In the genomic region with DNA sequence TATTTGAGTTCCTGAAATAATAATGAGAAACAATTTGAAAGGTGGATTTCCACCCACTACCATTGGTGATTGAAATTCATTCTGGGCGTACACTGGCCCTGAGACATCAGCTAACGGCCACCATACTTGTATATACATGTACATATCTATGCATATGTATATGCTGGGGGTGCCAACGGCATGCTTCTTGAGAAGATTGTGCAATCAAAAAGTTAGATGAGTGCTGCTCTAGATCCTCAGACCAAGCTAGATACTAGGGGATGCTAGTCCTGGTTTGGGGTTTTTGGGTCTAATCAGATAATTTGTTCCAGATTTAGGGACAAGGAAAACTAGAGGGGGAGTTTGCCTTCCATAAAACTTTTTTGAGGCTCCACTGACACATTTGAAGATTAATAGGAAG, we compare ENCODE assay signal across 15 cellular contexts. TPM values are rescaled to one million over a fixed set of nuclear protein-coding genes. Genes with fewer than 3 reads are reported as not detected.
DNase-seq lines count a peak whose midpoint lies in the region; ATAC-seq, FAIRE-seq and TF ChIP-seq lines count a peak whose summit lies in the region.
"Had no signal": no experiment of that assay in that cellular context is flagged by ENCODE, and none has a peak within 500 bp of the region (broad histone marks: within the 10 kb centered on the region; RNA-seq: fewer than 3 reads in every experiment).

No MANE protein-coding gene starts in this region.

- H3K79me1 ChIP-seq in IMR-90 (ENCODE audit: low read depth in 1 of 2, low read length in 2 of 2) (no peaks in the 10 kb centered on the region), H1 (ENCODE audit: low read depth, low read length) (no peaks in the 10 kb centered on the region)

- POLR2A ChIA-PET in IMR-90 (lab: Charles Lee; ENCODE audit: unreplicated experiment) (no interaction called here), H1 (lab: Charles Lee; ENCODE audit: partially characterized antibody) (interaction anchor here (1.4 kb wide), 1 partner anchor 76 kb away, joined by 3 read pairs; no protein-coding TSS in a partner anchor)

- H2BK5ac ChIP-seq in IMR-90 (ENCODE audit: low read depth, low read length, poor library complexity, severe bottlenecking) = no peak overlapping the region
- H2BK5ac ChIP-seq in H1 (ENCODE audit: low read depth, low read length) = no peak overlapping the region

- peaks cover 10% of the 10 kb centered on the region; the same call in 1 of the 2 replicates for H3K9me1 ChIP-seq in IMR-90 (ENCODE audit: insufficient read depth, low read length)

- H4K20me1 ChIP-seq in IMR-90 (ENCODE audit: insufficient read depth, low read length) (no peaks in the 10 kb centered on the region), H1 (replicated peaks in 1 of 2; ENCODE audit: control insufficient read depth in 1 of 2, insufficient read depth in 2 of 2, low read length in 2 of 2) (no peaks in the 10 kb centered on the region)
- H4K20me1 ChIP-seq: BLaER1 treated with 17β-estradiol and CSF1 and Interleukin-3, amounts not matched to agents 10 nM and 100 nM had no signal

- H2BK120ac ChIP-seq in IMR-90 (ENCODE audit: low read depth, low read length) (no peak overlapping the region), H1 (replicated peaks; ENCODE audit: low read depth, low read length) (no peak overlapping the region)

- intact Hi-C loops in IMR-90 (cut with micrococcal nuclease) = no loop called here
- intact Hi-C loops in esophagus squamous epithelium (cut with DNase I) = no loop called here

- TF ChIP-seq POLR2A in IMR-90 (IDR thresholded peaks at IDR 0.05; ENCODE audit: low read depth, low read length) (no peak), H1 (IDR thresholded peaks at IDR 0.05; ENCODE audit: control extremely low read depth in 1 of 2, low read depth in 2 of 2, low read length in 2 of 2) (no peak), esophagus squamous epithelium (IDR thresholded peaks at IDR 0.05) (no peak)

- H3K9me3 ChIP-seq in IMR-90 (ENCODE audit: control insufficient read depth, insufficient read depth, low read length) = no peaks in the 10 kb centered on the region
- no peaks in the 10 kb centered on the region for H3K9me3 ChIP-seq in H1 (ENCODE audit: insufficient read depth in 2 of 2, low read depth in 1 of 2, low read length in 1 of 2)
- H3K9me3 ChIP-seq in esophagus squamous epithelium = no peaks in the 10 kb centered on the region
- H3K9me3 ChIP-seq: BLaER1 treated with 17β-estradiol and CSF1 and Interleukin-3, amounts not matched to agents 10 nM and 100 nM; HAP-1 had no signal

- peaks cover 3% of the 10 kb centered on the region; the same call in 1 of the 2 replicates for H3K23me2 ChIP-seq in H1 (ENCODE audit: low read depth, low read length)

- dilution Hi-C loops in IMR-90 (cut with HindIII; ENCODE audit: low sequenced_read_pairs, unreplicated experiment) = no loop called here

- H4K91ac ChIP-seq in IMR-90 (ENCODE audit: insufficient read depth, low read depth, low read length) (no peak overlapping the region), H1 (replicated peaks; ENCODE audit: insufficient read length, low read length) (no peak overlapping the region)

- no peaks in the 10 kb centered on the region for H3K36me3 ChIP-seq in IMR-90 (ENCODE audit: control insufficient read depth, insufficient read depth, low read length)
- H3K36me3 ChIP-seq in H1 (ENCODE audit: control insufficient read depth in 2 of 4, insufficient read depth in 4 of 4, low read length in 3 of 4) = no peaks in the 10 kb centered on the region
- peaks cover 0 to 6% (median 0%) of the 10 kb centered on the region in 3 donors for H3K36me3 ChIP-seq in esophagus squamous epithelium
- H3K36me3 ChIP-seq: BLaER1 treated with 17β-estradiol and CSF1 and Interleukin-3, amounts not matched to agents 10 nM and 100 nM; HAP-1 had no signal

- H2AK5ac ChIP-seq in IMR-90 (ENCODE audit: low read depth, low read length) = no peak overlapping the region
- no peak overlapping the region for H2AK5ac ChIP-seq in H1 (ENCODE audit: low read depth, low read length)

- no peak overlapping the region for H2AFZ ChIP-seq in IMR-90 (replicated peaks; ENCODE audit: low read length, poor library complexity)
- no peak overlapping the region for H2AFZ ChIP-seq in H1 (ENCODE audit: low read length)

- H3K4ac ChIP-seq in IMR-90 (ENCODE audit: low read depth, low read length) = no peak overlapping the region
- no peak overlapping the region for H3K4ac ChIP-seq in H1 (replicated peaks; ENCODE audit: insufficient read length, low read depth, low read length)

- no CpG with 5 or more reads among the region's 3 CpGs for WGBS in IMR-90 (ENCODE audit: extremely low coverage in 2 of 2, insufficient read length in 1 of 2), 2 experiments
- 90% methylated on average over 3 of the region's 3 CpGs; no CpG with 5 or more reads in 1 of the 2 experiments for WGBS in H1 (ENCODE audit: extremely low coverage in 1 of 2, insufficient coverage in 1 of 2, insufficient read length in 1 of 2, insufficient replicate concordance in 2 of 2, low coverage in 1 of 2, low lambda C conversion rate in 2 of 2, missing lambda C conversion rate in 1 of 2), 2 experiments
- WGBS in esophagus squamous epithelium, 2 donors = 38 to 66% methylated on average over 3 of the region's 3 CpGs

- TF ChIP-seq EP300 in H1 (IDR thresholded peaks at IDR 0.05; ENCODE audit: borderline replicate concordance in 1 of 2, low read depth in 2 of 2, low read length in 2 of 2) = no peak

- H2AK9ac ChIP-seq in IMR-90 (replicated peaks; ENCODE audit: low read depth, low read length, poor library complexity) = no peak overlapping the region

- no peak overlapping the region for H4K5ac ChIP-seq in IMR-90 (ENCODE audit: low read depth, low read length)
- H4K5ac ChIP-seq in H1 (ENCODE audit: insufficient read length, low read depth, low read length) = no peak overlapping the region

- no peak overlapping the region for H2BK20ac ChIP-seq in IMR-90 (ENCODE audit: low read depth, low read length)
- H2BK20ac ChIP-seq in H1 (ENCODE audit: low read length) = no peak overlapping the region

- no peak for TF ChIP-seq RAD21 in IMR-90 (IDR thresholded peaks at IDR 0.05; ENCODE audit: low read length)
- no peak for TF ChIP-seq RAD21 in H1 (IDR thresholded peaks at IDR 0.05 in 1 of 2, conservative IDR thresholded peaks at IDR 0.05 in 1 of 2; ENCODE audit: low read depth in 2 of 2, low read length in 2 of 2)

- no peak overlapping the region for H2BK12ac ChIP-seq in H1 (ENCODE audit: low read depth, low read length)

- TF ChIP-seq CTCF in IMR-90 (conservative IDR thresholded peaks at IDR 0.05; ENCODE audit: low read depth, low read length) = no peak
- TF ChIP-seq CTCF in H1 (IDR thresholded peaks at IDR 0.05; ENCODE audit: control extremely low read depth in 1 of 3, insufficient read depth in 1 of 3, low read depth in 1 of 3, low read length in 3 of 3) = no peak
- no peak for TF ChIP-seq CTCF in esophagus squamous epithelium (IDR thresholded peaks at IDR 0.05)

- in situ Hi-C loops in IMR-90 (cut with MboI; ENCODE audit: low sequenced_read_pairs) = no loop called here

- peaks cover 15% of the 10 kb centered on the region for H3K4me1 ChIP-seq in IMR-90 (ENCODE audit: control insufficient read depth, insufficient read depth, low read length)
- H3K4me1 ChIP-seq in H1 (replicated peaks in 1 of 4; ENCODE audit: control insufficient read depth in 3 of 4, insufficient read depth in 4 of 4, low read length in 3 of 4) = peaks cover 0 to 12% (median 7%) of the 10 kb centered on the region in 4 experiments; a peak in 5 of 7 replicates
- H3K4me1 ChIP-seq in esophagus squamous epithelium = peaks cover 28 to 100% (median 43%) of the 10 kb centered on the region in 3 donors
- H3K4me1 ChIP-seq: HAP-1 had no signal

- no peaks in the 10 kb centered on the region for H3K79me2 ChIP-seq in H1 (ENCODE audit: control insufficient read depth in 1 of 2, insufficient read depth in 2 of 2, low read length in 2 of 2)

- DNase-seq in IMR-90 = no peak
- DNase-seq in OCI-M1 (lab: John Stamatoyannopoulos, UW) = peak; percentile 44
- no peak for DNase-seq in H1 (ENCODE audit: low read depth in 1 of 2, low spot score in 2 of 2)
- DNase-seq in esophagus squamous epithelium (lab: John Stamatoyannopoulos, UW) = no peak
- DNase-seq in NCI-H2029 treated with DMSO at 0.1 percent for 48 hours (lab: John Stamatoyannopoulos, UW) = no peak
- DNase-seq in UCSD-AML1 (lab: John Stamatoyannopoulos, UW; ENCODE audit: unreplicated experiment) = no peak
- DNase-seq: Calu3; CD8-positive, alpha-beta T cell; DMS79 treated with DMSO at 0.1 percent for 48 hours; GF-D8 had no signal

- H3K27ac ChIP-seq in IMR-90 (ENCODE audit: insufficient read depth, low read length) (no peak overlapping the region), H1 (ENCODE audit: low read depth, low read length) (no peak overlapping the region), esophagus squamous epithelium (peak overlapping the region; percentile 34 to 98 (median 96))
- H3K27ac ChIP-seq: BLaER1 treated with 17β-estradiol and CSF1 and Interleukin-3, amounts not matched to agents 10 nM and 100 nM had no signal

- CTCF ChIA-PET in IMR-90 (lab: Yijun Ruan, JAX) (no interaction called here), H1 (lab: Charles Lee; ENCODE audit: partially characterized antibody) (interaction anchor here (4.5 kb wide), 1 partner anchor 32 kb away, joined by 29 read pairs; no protein-coding TSS in a partner anchor)

- H4K8ac ChIP-seq in IMR-90 (ENCODE audit: low read depth in 2 of 2, low read length in 2 of 2) = no peak overlapping the region; a peak in 1 of 4 replicates
- H4K8ac ChIP-seq in H1 (ENCODE audit: extremely low read depth, insufficient read depth, low read length) = no peak overlapping the region

- H3K14ac ChIP-seq in IMR-90 (replicated peaks; ENCODE audit: low read depth, low read length) (no peak overlapping the region), H1 (ENCODE audit: insufficient read length) (no peak overlapping the region)

- H3K23ac ChIP-seq in IMR-90 (ENCODE audit: low read depth, low read length) (no peak overlapping the region), H1 (ENCODE audit: insufficient read length) (no peak overlapping the region)

- ATAC-seq in IMR-90 (ENCODE audit: low read depth) (no peak), GM19395 (IDR thresholded peaks at IDR 0.05; ENCODE audit: unreplicated experiment) (no peak)
- ATAC-seq: CD8-positive, alpha-beta T cell had no signal

- H2BK15ac ChIP-seq in IMR-90 (ENCODE audit: low read depth, low read length) (no peak overlapping the region), H1 (ENCODE audit: low read length) (no peak overlapping the region)

- H3K56ac ChIP-seq in IMR-90 (ENCODE audit: extremely low read depth, insufficient read depth, low read length) (no peak overlapping the region), H1 (replicated peaks; ENCODE audit: insufficient read length, low read depth, low read length) (no peak overlapping the region)

- H3K18ac ChIP-seq in IMR-90 (ENCODE audit: low read depth, low read length) (no peak overlapping the region), H1 (ENCODE audit: extremely low read depth, low read length) (no peak overlapping the region)

- no peak overlapping the region for H3K4me2 ChIP-seq in IMR-90 (ENCODE audit: low read depth, low read length)
- no peak overlapping the region for H3K4me2 ChIP-seq in H1 (ENCODE audit: insufficient read depth in 1 of 2, low read depth in 2 of 2, low read length in 2 of 2)
- H3K4me2 ChIP-seq: BLaER1 treated with 17β-estradiol and CSF1 and Interleukin-3, amounts not matched to agents 10 nM and 100 nM had no signal

- H3K27me3 ChIP-seq in IMR-90 (ENCODE audit: control insufficient read depth, insufficient read depth, low read length) = no peaks in the 10 kb centered on the region
- H3K27me3 ChIP-seq in H1 (replicated peaks in 1 of 4; ENCODE audit: control insufficient read depth in 3 of 4, extremely low read depth in 1 of 4, insufficient read depth in 3 of 4, low read length in 3 of 4) = no peaks in the 10 kb centered on the region
- H3K27me3 ChIP-seq in esophagus squamous epithelium = no peaks in the 10 kb centered on the region
- H3K27me3 ChIP-seq: BLaER1 treated with 17β-estradiol and CSF1 and Interleukin-3, amounts not matched to agents 10 nM and 100 nM had no signal

- no peak for FAIRE-seq in H1 (lab: Jason Lieb, UNC)

- no TSS peak for BruUV-seq in IMR-90 (replicated peaks; lab: Mats Ljungman, UMichigan)

- H3K9ac ChIP-seq in IMR-90 (ENCODE audit: low read depth, low read length) = no peak overlapping the region
- H3K9ac ChIP-seq in H1 (replicated peaks in 1 of 4; ENCODE audit: extremely low read depth in 1 of 4, low read depth in 3 of 4, low read length in 3 of 4) = no peak overlapping the region
- H3K9ac ChIP-seq: BLaER1 treated with 17β-estradiol and CSF1 and Interleukin-3, amounts not matched to agents 10 nM and 100 nM had no signal

- H3K4me3 ChIP-seq in IMR-90 (ENCODE audit: insufficient read depth, low read depth, low read length) (no peak overlapping the region), H1 (ENCODE audit: extremely low read depth in 1 of 4, insufficient read depth in 2 of 4, low read depth in 3 of 4, low read length in 4 of 4) (no peak overlapping the region), esophagus squamous epithelium (peak overlapping the region in 3 of 4 donors; percentile 37 to 53 (median 51))
- H3K4me3 ChIP-seq: BLaER1 treated with 17β-estradiol and CSF1 and Interleukin-3, amounts not matched to agents 10 nM and 100 nM; HAP-1 had no signal

RNA-seq across cellular contexts. Expression of a gene that starts 2.9 kb away (rescaled TPM):
- not detected in 2 replicates for total RNA-seq in IMR-90 (2012; rRNA removed)
- polyA plus RNA-seq in IMR-90 (2012; rRNA removed) = 0.27 and 0.29 TPM in 2 replicates
- 0.14 and 0.24 TPM in 2 replicates for polyA plus RNA-seq in IMR-90 (2012; cell fraction: cytosol; rRNA removed)
- polyA plus RNA-seq in IMR-90 (2012; cell fraction: nucleus; rRNA removed; ENCODE audit: low replicate concordance) = 0.13 and 0.24 TPM in 2 replicates
- total RNA-seq in H1 (2021; fragmentation: NEBNext Ultra II Directional; extraction: Animal tissue kit (Norgen Biotek cat#: 25700)) = not detected in 2 replicates
- polyA plus RNA-seq in H1 (2011; rRNA removed) = 0.11 and 0.18 TPM in 2 replicates
- 0.26 TPM for polyA plus RNA-seq in H1 (2011; cell fraction: cytosol; rRNA removed)
- polyA plus RNA-seq in H1 (2011; cell fraction: nucleus; rRNA removed) = 0.57 TPM
- 0.28 TPM in 1 of 4 replicates, not detected in the others for polyA plus RNA-seq in H1 (2012, experiment 1 of 2)
- polyA plus RNA-seq in H1 (2012, experiment 2 of 2) = not detected
- polyA plus RNA-seq in H1 (2013, experiment 1 of 2) = 0.12 TPM
- polyA plus RNA-seq in H1 (2013, experiment 2 of 2) = 0.22 TPM
- polyA minus RNA-seq in H1 (2011; rRNA and poly(A)+ RNA removed) = not detected in 2 replicates
- polyA minus RNA-seq in H1 (2011; cell fraction: cytosol; rRNA and poly(A)+ RNA removed) = not detected
- not detected for polyA minus RNA-seq in H1 (2011; cell fraction: nucleus; rRNA and poly(A)+ RNA removed)
- 10 to 100 TPM; 43.9 to 79.1 (median 53.4) TPM for total RNA-seq in esophagus squamous epithelium
- total RNA-seq: A172; B cell; CD8-positive, alpha-beta T cell had no signal

RNA-seq across cellular contexts. Expression of a gene that starts 40.3 kb away (rescaled TPM):
- total RNA-seq in IMR-90 (2012; rRNA removed) (2.5 and 2.9 TPM in 2 replicates), esophagus squamous epithelium (1 to 10 TPM in 1 of 4 donors, under 1 TPM in 3; 0.61 to 1.7 (median 0.91) TPM)
- polyA plus RNA-seq in IMR-90 (2012; rRNA removed) (4.9 and 5.7 TPM in 2 replicates), H1 (2011; rRNA removed) (8.7 and 12.0 TPM in 2 replicates)
- 4.3 and 7.4 TPM in 2 replicates for polyA plus RNA-seq in IMR-90 (2012; cell fraction: cytosol; rRNA removed)
- polyA plus RNA-seq in IMR-90 (2012; cell fraction: nucleus; rRNA removed; ENCODE audit: low replicate concordance) = 11.5 and 21.5 TPM in 2 replicates
- total RNA-seq in H1 (2021; fragmentation: NEBNext Ultra II Directional; extraction: Animal tissue kit (Norgen Biotek cat#: 25700)) = 8.7 and 11.2 TPM in 2 replicates
- polyA plus RNA-seq in H1 (2011; cell fraction: cytosol; rRNA removed) = 9.2 TPM
- polyA plus RNA-seq in H1 (2011; cell fraction: nucleus; rRNA removed) = 20.3 TPM
- polyA plus RNA-seq in H1 (2012, experiment 1 of 2) = 5.3 to 10.4 TPM (median 9.1 TPM) in 4 replicates
- 7.4 TPM for polyA plus RNA-seq in H1 (2012, experiment 2 of 2)
- 4.0 TPM for polyA plus RNA-seq in H1 (2013, experiment 1 of 2)
- polyA plus RNA-seq in H1 (2013, experiment 2 of 2) = 3.4 TPM
- 11.0 and 15.6 TPM in 2 replicates for polyA minus RNA-seq in H1 (2011; rRNA and poly(A)+ RNA removed)
- 7.3 TPM for polyA minus RNA-seq in H1 (2011; cell fraction: cytosol; rRNA and poly(A)+ RNA removed)
- polyA minus RNA-seq in H1 (2011; cell fraction: nucleus; rRNA and poly(A)+ RNA removed) = 17.4 TPM
- total RNA-seq: Calu3 had no signal

Comparison
In these comparisons a context has a peak if more than half of its experiments do, and no peak if none do; other contexts are left out.
1. H3K27ac ChIP-seq: peak in esophagus squamous epithelium (4 of 4); none in IMR-90 (single experiment) and H1 (single experiment).
2. H3K4me3 ChIP-seq: peak in esophagus squamous epithelium (3 of 4); none in IMR-90 (single experiment) and H1 (0 of 4).
3. RNA of a gene that starts 2.9 kb away (total RNA-seq): 43.9 to 79.1 TPM in esophagus squamous epithelium; not detected in H1 and not detected in IMR-90; every median in the first group is over 10 times any median in the second.